36 cellular contexts compared by ENCODE assay signal in genomic region chr10:45566415-45566814, GRCh38.
"Had no signal": no experiment of that assay in that cellular context is flagged by ENCODE, and none has a peak within 500 bp of the region (broad histone marks: within the 10 kb centered on the region; RNA-seq: fewer than 3 reads in every experiment).

No MANE protein-coding gene starts in this region.

- H3K9me3 ChIP-seq: adrenal gland, body of pancreas, esophagus muscularis mucosa, gastrocnemius medialis had no signal

- H3K36me3 Mint-ChIP-seq: activated naive CD4-positive, alpha-beta T cell treated with anti-CD3 and anti-CD28 coated beads, Interleukin-2, amount 10 ng/mL, durations not matched to agents 7 days and 5 days had no signal

- H3K27me3 ChIP-seq: adrenal gland, body of pancreas, esophagus muscularis mucosa, foreskin keratinocyte, gastrocnemius medialis, heart left ventricle had no signal

- H3K9me3 Mint-ChIP-seq: activated CD4-positive, alpha-beta memory T cell treated with anti-CD3 and anti-CD28 coated beads for 36 hours; activated CD4-positive, alpha-beta T cell treated with anti-CD3 and anti-CD28 coated beads, Interleukin-2, amount 10 ng/mL, durations not matched to agents 24 days and 14 days; activated naive CD4-positive, alpha-beta T cell treated with anti-CD3 and anti-CD28 coated beads, Interleukin-2, amount 10 ng/mL, durations not matched to agents 7 days and 5 days; activated naive CD8-positive, alpha-beta T cell treated with anti-CD3 and anti-CD28 coated beads, Interleukin-2, amount 50 U/mL, for 24 hours; activated T-helper 1 cell treated with anti-CD3 and anti-CD28 coated beads, Interleukin-12 subunit alpha, Interleukin-12 subunit beta, Interleukin-2, Interleukin-4 antibody, amounts not matched to agents 30 ng/mL and 10 ng/mL and 1 ng/mL, durations not matched to agents 14 hours and 24 hours and 36 hours; activated T-helper 2 cell treated with anti-CD3 and anti-CD28 coated beads, Interferon-gamma antibody, Interleukin-2, Interleukin-4, amounts not matched to agents 10 μg/mL and 5 μg/mL and 100 μg/mL, durations not matched to agents 14 hours and 24 hours and 36 hours; effector memory CD8-positive, alpha-beta T cell; T-helper 2 cell treated with Interferon-gamma antibody and Interleukin-4, amounts not matched to agents 5 μg/mL and 100 μg/mL, for 36 hours had no signal

- H3K27me3 Mint-ChIP-seq: activated CD4-positive, alpha-beta memory T cell treated with anti-CD3 and anti-CD28 coated beads for 36 hours; activated CD4-positive, alpha-beta T cell treated with anti-CD3 and anti-CD28 coated beads for 36 hours; activated CD8-positive, alpha-beta memory T cell treated with anti-CD3 and anti-CD28 coated beads, Interleukin-2, amount 10 ng/mL, durations not matched to agents 7 days and 5 days; activated naive CD4-positive, alpha-beta T cell treated with anti-CD3 and anti-CD28 coated beads, Interleukin-2, amount 10 ng/mL, durations not matched to agents 7 days and 5 days; activated naive CD8-positive, alpha-beta T cell treated with anti-CD3 and anti-CD28 coated beads, Interleukin-2, amount 50 U/mL, for 24 hours; effector memory CD8-positive, alpha-beta T cell; T-helper 17 cell had no signal

- ATAC-seq: activated CD4-positive, alpha-beta T cell treated with anti-CD3 and anti-CD28 coated beads for 36 hours; activated CD8-positive, alpha-beta memory T cell treated with anti-CD3 and anti-CD28 coated beads, Interleukin-2, amount 10 ng/mL, durations not matched to agents 7 days and 5 days; activated CD8-positive, alpha-beta T cell treated with anti-CD3 and anti-CD28 coated beads, Interleukin-2, amount 10 ng/mL, durations not matched to agents 7 days and 5 days; activated naive CD4-positive, alpha-beta T cell treated with anti-CD3 and anti-CD28 coated beads, Interleukin-2, amount 50 U/mL, for 72 hours; activated naive CD8-positive, alpha-beta T cell treated with anti-CD3 and anti-CD28 coated beads, Interleukin-2, amount 50 U/mL, for 24 hours; body of pancreas; effector memory CD8-positive, alpha-beta T cell; foreskin keratinocyte; gastrocnemius medialis; heart left ventricle; T-helper 17 cell had no signal

- H3K27ac ChIP-seq: adrenal gland, body of pancreas, esophagus muscularis mucosa, foreskin keratinocyte, gastrocnemius medialis, heart left ventricle, WERI-Rb-1 had no signal

- H3K4me3 ChIP-seq: adrenal gland, body of pancreas, esophagus muscularis mucosa, gastrocnemius medialis, heart left ventricle had no signal

- H3K4me3 Mint-ChIP-seq: activated CD4-positive, alpha-beta memory T cell treated with anti-CD3 and anti-CD28 coated beads for 36 hours; activated CD4-positive, alpha-beta T cell treated with anti-CD3 and anti-CD28 coated beads for 36 hours; activated CD4-positive, alpha-beta T cell treated with anti-CD3 and anti-CD28 coated beads, Interleukin-2, amount 10 ng/mL, durations not matched to agents 24 days and 14 days; activated CD8-positive, alpha-beta memory T cell treated with anti-CD3 and anti-CD28 coated beads, Interleukin-2, amount 10 ng/mL, durations not matched to agents 7 days and 5 days; activated CD8-positive, alpha-beta T cell treated with anti-CD3 and anti-CD28 coated beads, Interleukin-2, amount 10 ng/mL, durations not matched to agents 7 days and 5 days; activated naive CD4-positive, alpha-beta T cell treated with anti-CD3 and anti-CD28 coated beads, Interleukin-2, amount 10 ng/mL, durations not matched to agents 7 days and 5 days; activated naive CD8-positive, alpha-beta T cell treated with anti-CD3 and anti-CD28 coated beads, Interleukin-2, amount 50 U/mL, for 24 hours; activated T-helper 1 cell treated with anti-CD3 and anti-CD28 coated beads, Interleukin-12 subunit alpha, Interleukin-12 subunit beta, Interleukin-2, Interleukin-4 antibody, amounts not matched to agents 30 ng/mL and 10 ng/mL and 1 ng/mL, durations not matched to agents 14 hours and 24 hours and 36 hours; effector memory CD8-positive, alpha-beta T cell; T-helper 17 cell; T-helper 2 cell treated with Interferon-gamma antibody and Interleukin-4, amounts not matched to agents 5 μg/mL and 100 μg/mL, for 36 hours had no signal

- H3K36me3 ChIP-seq: adrenal gland, esophagus muscularis mucosa, gastrocnemius medialis, heart left ventricle, WERI-Rb-1 had no signal

- H3K27ac Mint-ChIP-seq: activated CD4-positive, alpha-beta memory T cell treated with anti-CD3 and anti-CD28 coated beads for 36 hours; activated CD4-positive, alpha-beta T cell treated with anti-CD3 and anti-CD28 coated beads for 36 hours; activated CD4-positive, alpha-beta T cell treated with anti-CD3 and anti-CD28 coated beads, Interleukin-2, amount 10 ng/mL, durations not matched to agents 24 days and 14 days; activated CD8-positive, alpha-beta memory T cell treated with anti-CD3 and anti-CD28 coated beads, Interleukin-2, amount 10 ng/mL, durations not matched to agents 7 days and 5 days; activated CD8-positive, alpha-beta T cell treated with anti-CD3 and anti-CD28 coated beads, Interleukin-2, amount 10 ng/mL, durations not matched to agents 7 days and 5 days; activated naive CD4-positive, alpha-beta T cell treated with anti-CD3 and anti-CD28 coated beads, Interleukin-2, amount 10 ng/mL, durations not matched to agents 7 days and 5 days; activated naive CD4-positive, alpha-beta T cell treated with anti-CD3 and anti-CD28 coated beads, Interleukin-2, amount 50 U/mL, for 72 hours; activated naive CD8-positive, alpha-beta T cell treated with anti-CD3 and anti-CD28 coated beads, Interleukin-2, amount 50 U/mL, for 24 hours; activated T-helper 1 cell treated with anti-CD3 and anti-CD28 coated beads, Interleukin-12 subunit alpha, Interleukin-12 subunit beta, Interleukin-2, Interleukin-4 antibody, amounts not matched to agents 30 ng/mL and 10 ng/mL and 1 ng/mL, durations not matched to agents 14 hours and 24 hours and 36 hours; activated T-helper 2 cell treated with anti-CD3 and anti-CD28 coated beads, Interferon-gamma antibody, Interleukin-2, Interleukin-4, amounts not matched to agents 10 μg/mL and 5 μg/mL and 100 μg/mL, durations not matched to agents 14 hours and 24 hours and 36 hours; effector memory CD8-positive, alpha-beta T cell; T-helper 17 cell; T-helper 2 cell treated with Interferon-gamma antibody and Interleukin-4, amounts not matched to agents 5 μg/mL and 100 μg/mL, for 36 hours had no signal

- DNase-seq: activated CD4-positive, alpha-beta memory T cell treated with anti-CD3 and anti-CD28 coated beads for 36 hours; activated CD4-positive, alpha-beta T cell treated with anti-CD3 and anti-CD28 coated beads for 36 hours; activated CD4-positive, alpha-beta T cell treated with anti-CD3 and anti-CD28 coated beads, Interleukin-2, amount 10 ng/mL, durations not matched to agents 24 days and 14 days; activated CD4-positive, CD25-positive, alpha-beta regulatory T cell; activated CD4-positive, CD25-positive, alpha-beta regulatory T cell treated with anti-CD3 and anti-CD28 coated beads, Interleukin-2, amount 50 U/mL, for 72 hours; activated CD8-positive, alpha-beta memory T cell treated with anti-CD3 and anti-CD28 coated beads, Interleukin-2, amount 10 ng/mL, durations not matched to agents 7 days and 5 days; activated CD8-positive, alpha-beta memory T cell treated with anti-CD3 and anti-CD28 coated beads, Interleukin-2, amount 50 U/mL, for 4 hours; activated CD8-positive, alpha-beta T cell treated with anti-CD3 and anti-CD28 coated beads, Interleukin-2, amount 10 ng/mL, durations not matched to agents 7 days and 5 days; activated effector memory CD4-positive, alpha-beta T cell treated with anti-CD3 and anti-CD28 coated beads, Interleukin-2, amount 50 U/mL, for 16 hours; activated naive CD4-positive, alpha-beta T cell treated with anti-CD3 and anti-CD28 coated beads, Interleukin-2, amount 10 ng/mL, durations not matched to agents 7 days and 5 days; activated naive CD8-positive, alpha-beta T cell treated with anti-CD3 and anti-CD28 coated beads, Interleukin-2, amount 50 U/mL, for 24 hours; activated T-cell treated with anti-CD3 and anti-CD28 coated beads, Interleukin-2, amount 50 U/mL, for 1 hour; activated T-cell treated with anti-CD3 and anti-CD28 coated beads, Interleukin-2, amount 50 U/mL, for 48 hours; adrenal gland; amygdala; aorta; body of pancreas; caudate nucleus; cortex of kidney; dermis blood vessel endothelial cell; effector CD4-positive, alpha-beta T cell; effector memory CD8-positive, alpha-beta T cell; erythroblast; foreskin keratinocyte; gastrocnemius medialis; glutamatergic neuron; heart left ventricle; T-helper 1 cell; T-helper 17 cell; T1000; WERI-Rb-1 had no signal
